ENCODE assay signal across 11 cellular contexts in genomic region chr3:31562525-31562924, GRCh38. TPM values are rescaled to one million over a fixed set of nuclear protein-coding genes. Genes with fewer than 3 reads are reported as not detected.
DNase-seq lines count a peak whose midpoint lies in the region; ATAC-seq lines count a peak whose summit lies in the region.
"Had no signal": no experiment of that assay in that cellular context is flagged by ENCODE, and none has a peak within 500 bp of the region (broad histone marks: within the 10 kb centered on the region; RNA-seq: fewer than 3 reads in every experiment).

No MANE protein-coding gene starts in this region.

- H3K27me3 Mint-ChIP-seq in activated CD4-positive, alpha-beta T cell treated with anti-CD3 and anti-CD28 coated beads for 36 hours = no peaks in the 10 kb centered on the region
- H3K27me3 Mint-ChIP-seq in effector memory CD8-positive, alpha-beta T cell = no peaks in the 10 kb centered on the region

- intact Hi-C loops in activated CD4-positive, alpha-beta T cell treated with anti-CD3 and anti-CD28 coated beads for 36 hours (cut with DNase I, micrococcal nuclease) = no loop called here

- H3K4me1 Mint-ChIP-seq in activated CD4-positive, alpha-beta T cell treated with anti-CD3 and anti-CD28 coated beads for 36 hours = peaks cover 86% of the 10 kb centered on the region
- H3K4me1 Mint-ChIP-seq in effector memory CD8-positive, alpha-beta T cell (ENCODE audit: low read depth in 2 of 2) = peaks cover 57 to 81% of the 10 kb centered on the region in 2 donors

- ATAC-seq in activated CD4-positive, alpha-beta T cell treated with anti-CD3 and anti-CD28 coated beads for 36 hours = peak; percentile 8
- peak; percentile 62 for ATAC-seq in effector memory CD8-positive, alpha-beta T cell (replicated peaks)
- ATAC-seq in HG02973 (IDR thresholded peaks at IDR 0.05; ENCODE audit: unreplicated experiment) = no peak
- ATAC-seq: A549 had no signal

- peaks cover 18% of the 10 kb centered on the region for H3K9me3 Mint-ChIP-seq in activated CD4-positive, alpha-beta T cell treated with anti-CD3 and anti-CD28 coated beads for 36 hours (ENCODE audit: low read depth)
- H3K9me3 Mint-ChIP-seq in effector memory CD8-positive, alpha-beta T cell = peaks cover 2 to 8% of the 10 kb centered on the region in 2 donors

- POLR2A ChIA-PET in activated CD4-positive, alpha-beta T cell treated with anti-CD3 and anti-CD28 coated beads for 36 hours (lab: Charles Lee) = interaction anchor here (0.6 kb wide), 1 partner anchor 291 kb away, joined by 3 read pairs; no protein-coding TSS in a partner anchor

- peak overlapping the region; percentile 61 for H3K27ac Mint-ChIP-seq in activated CD4-positive, alpha-beta T cell treated with anti-CD3 and anti-CD28 coated beads for 36 hours
- peak overlapping the region in 1 of 2 donors; percentile 63 for H3K27ac Mint-ChIP-seq in effector memory CD8-positive, alpha-beta T cell

- peaks cover 27% of the 10 kb centered on the region for H3K36me3 Mint-ChIP-seq in activated CD4-positive, alpha-beta T cell treated with anti-CD3 and anti-CD28 coated beads for 36 hours (ENCODE audit: low read depth)
- H3K36me3 Mint-ChIP-seq in effector memory CD8-positive, alpha-beta T cell (ENCODE audit: insufficient read depth) = peaks cover 7% of the 10 kb centered on the region

- CTCF ChIA-PET in activated CD4-positive, alpha-beta T cell treated with anti-CD3 and anti-CD28 coated beads for 36 hours (lab: Charles Lee) = interaction anchor here (0.6 to 2.4 kb wide), 4 partner anchors 8 to 23 kb away, joined by 3 to 11 read pairs (median 4); no protein-coding TSS in a partner anchor

- DNase-seq in activated CD4-positive, alpha-beta T cell treated with anti-CD3 and anti-CD28 coated beads for 36 hours = peak; percentile 59
- no peak for DNase-seq in activated CD4-positive, alpha-beta T cell treated with anti-CD3 and anti-CD28 coated beads for 1 hour
- peak; percentile 21 for DNase-seq in UCSD-AML1 (lab: John Stamatoyannopoulos, UW; ENCODE audit: unreplicated experiment)
- peak in 2 of 3 experiments; percentile 7 to 11 for DNase-seq in effector memory CD8-positive, alpha-beta T cell
- peak; percentile 37 for DNase-seq in stimulated activated CD4-positive, alpha-beta T cell treated with anti-CD3 and anti-CD28 coated beads, Interleukin-4, amount 100 ng/mL, for 1 hour
- no peak for DNase-seq in HuH-7 (ENCODE audit: low spot score)
- no peak for DNase-seq in HK-2 (ENCODE audit: unreplicated experiment)
- DNase-seq: GDM1, NCI-H1417 had no signal

- no peak overlapping the region for H3K4me3 Mint-ChIP-seq in activated CD4-positive, alpha-beta T cell treated with anti-CD3 and anti-CD28 coated beads for 36 hours
- peak overlapping the region; percentile 38 to 67 for H3K4me3 Mint-ChIP-seq in effector memory CD8-positive, alpha-beta T cell

RNA-seq across cellular contexts. Expression of gene STT3B, which starts 29.8 kb away (rescaled TPM):
- 100 to 1,000 TPM; 104 to 148 TPM for total RNA-seq in activated CD4-positive, alpha-beta T cell treated with anti-CD3 and anti-CD28 coated beads for 36 hours

Comparison
In these comparisons a context has a peak if more than half of its experiments do, and no peak if none do; other contexts are left out.
1. DNase-seq: peak in activated CD4-positive, alpha-beta T cell treated with anti-CD3 and anti-CD28 coated beads for 36 hours (single experiment), UCSD-AML1 (single experiment), effector memory CD8-positive, alpha-beta T cell (2 of 3) and stimulated activated CD4-positive, alpha-beta T cell treated with anti-CD3 and anti-CD28 coated beads, Interleukin-4, amount 100 ng/mL, for 1 hour (single experiment); none in activated CD4-positive, alpha-beta T cell treated with anti-CD3 and anti-CD28 coated beads for 1 hour (single experiment), HuH-7 (single experiment) and HK-2 (single experiment).